22 cellular contexts compared by ENCODE assay signal in the genomic region with DNA sequence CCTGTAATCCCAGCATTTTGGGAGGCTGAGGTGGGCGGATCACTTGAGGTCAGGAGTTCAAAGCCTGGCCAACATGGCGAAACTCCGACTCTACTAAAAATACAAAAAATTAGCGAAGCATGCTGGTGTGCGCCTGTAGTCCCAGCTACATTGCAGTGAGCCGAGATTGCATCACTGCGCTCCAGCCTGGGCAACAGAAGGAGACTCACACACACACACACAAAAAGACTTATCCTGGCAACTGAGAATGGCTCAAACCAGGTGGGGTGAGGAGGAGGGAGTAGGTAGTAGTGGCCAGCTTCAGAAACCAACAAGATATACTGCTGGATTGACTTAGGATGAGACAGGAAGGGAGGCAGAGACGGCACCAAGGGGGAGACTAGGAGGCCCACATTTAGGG. TPM values are rescaled to one million over a fixed set of nuclear protein-coding genes. Genes with fewer than 3 reads are reported as not detected.
A peak's percentile ranks its signal among the peaks of the same experiment; 100 is the strongest.
DNase-seq lines count a peak whose midpoint lies in the region; ATAC-seq, FAIRE-seq and TF ChIP-seq lines count a peak whose summit lies in the region.
"Had no signal": no experiment of that assay in that cellular context is flagged by ENCODE, and none has a peak within 500 bp of the region (broad histone marks: within the 10 kb centered on the region; RNA-seq: fewer than 3 reads in every experiment).

No MANE protein-coding gene starts in this region.

- peak overlapping the region; percentile 5 for H3K4me3 Mint-ChIP-seq in nephron progenitor cell
- H3K4me3 Mint-ChIP-seq: CD4-positive, alpha-beta T cell; GM23338; IgD-negative memory B cell had no signal

- H2AFZ ChIP-seq in HepG2 (ENCODE audit: low read length) = no peak overlapping the region
- H2AFZ ChIP-seq: GM23338 had no signal

- no peaks in the 10 kb centered on the region for H3K79me2 ChIP-seq in HepG2 (ENCODE audit: insufficient read depth, low read length)

- H3K27ac ChIP-seq in HepG2 (ENCODE audit: extremely low read length, insufficient read depth, low read length) (no peak overlapping the region), right lobe of liver (no peak overlapping the region)
- H3K27ac ChIP-seq: 22Rv1, A549, C4-2B, HL-60 had no signal

- H3K27me3 Mint-ChIP-seq in nephron progenitor cell (ENCODE audit: low read depth, poor library complexity) = peaks cover 14% of the 10 kb centered on the region
- H3K27me3 Mint-ChIP-seq: CD4-positive, alpha-beta T cell had no signal

- no peak for ATAC-seq in HepG2
- no peak for ATAC-seq in right lobe of liver
- no peak for ATAC-seq in HG03342 (IDR thresholded peaks at IDR 0.05; ENCODE audit: unreplicated experiment)
- ATAC-seq: A549, GM23338 had no signal

- H3K4me1 ChIP-seq in HepG2 (ENCODE audit: insufficient read depth, low read length) = peaks cover 7% of the 10 kb centered on the region; the same call in 1 of the 2 replicates
- no peaks in the 10 kb centered on the region for H3K4me1 ChIP-seq in right lobe of liver
- H3K4me1 ChIP-seq: A549, Caco-2 had no signal

- peaks cover 35% of the 10 kb centered on the region for H3K4me1 Mint-ChIP-seq in nephron progenitor cell
- H3K4me1 Mint-ChIP-seq: IgD-negative memory B cell had no signal

- H3K27me3 ChIP-seq in HepG2 (ENCODE audit: control insufficient read depth in 1 of 2, insufficient read depth in 2 of 2, low read length in 2 of 2) (no peaks in the 10 kb centered on the region), right lobe of liver (no peaks in the 10 kb centered on the region)

- TF ChIP-seq EP300 in HepG2 (IDR thresholded peaks at IDR 0.05; ENCODE audit: low read depth in 2 of 2, low read length in 2 of 2) (no peak), HepG2 (CRISPR knock-in tag; IDR thresholded peaks at IDR 0.05; ENCODE audit: borderline replicate concordance) (no peak)

- H3K4me2 ChIP-seq in HepG2 (ENCODE audit: low read depth, low read length) = no peak overlapping the region
- H3K4me2 ChIP-seq: A549, GM23338 had no signal

- no peak for FAIRE-seq in HepG2 (lab: Jason Lieb, UNC)
- FAIRE-seq: A549, D721Med, GM12892, GM18507, H54 had no signal

- H3K36me3 Mint-ChIP-seq in nephron progenitor cell (ENCODE audit: low read depth) = no peaks in the 10 kb centered on the region
- H3K36me3 Mint-ChIP-seq: IgD-negative memory B cell had no signal

- no peaks in the 10 kb centered on the region for H4K20me1 ChIP-seq in HepG2 (ENCODE audit: insufficient read depth, low read length)

- POLR2A ChIA-PET in HepG2 (lab: Yijun Ruan, JAX) = no interaction called here

- no peak overlapping the region for H3K27ac Mint-ChIP-seq in nephron progenitor cell
- H3K27ac Mint-ChIP-seq: CD4-positive, alpha-beta T cell; GM23338; IgD-negative memory B cell had no signal

- TF ChIP-seq POLR2A in HepG2 (IDR thresholded peaks at IDR 0.05; ENCODE audit: insufficient read depth in 1 of 2, low read depth in 2 of 2, low read length in 2 of 2) (no peak), right lobe of liver (IDR thresholded peaks at IDR 0.05) (no peak)

- TF ChIP-seq CTCF in HepG2 (CRISPR knock-in tag; IDR thresholded peaks at IDR 0.05) = no peak
- TF ChIP-seq CTCF in right lobe of liver (IDR thresholded peaks at IDR 0.05) = no peak
- no peak for TF ChIP-seq CTCF in nephron progenitor cell (IDR thresholded peaks at IDR 0.05)

- CTCF ChIA-PET in HepG2 (lab: Yijun Ruan, JAX; ENCODE audit: low intra/inter-chr PET ratio, low total read pairs) = no interaction called here

- DNase-seq in HepG2 (ENCODE audit: low spot score) (no peak), right lobe of liver (no peak), cerebellar cortex (ENCODE audit: low spot score) (peak; percentile 60), nephron progenitor cell (no peak), T-helper 9 cell (no peak)
- no peak for DNase-seq in effector CD4-positive, alpha-beta T cell
- DNase-seq: AML-193; Caco-2; CD4-positive, alpha-beta T cell; GDM1; HCEC 1CT had no signal

- H3K4me3 ChIP-seq in HepG2 (replicated peaks in 1 of 3; ENCODE audit: insufficient read depth in 1 of 3, low read depth in 2 of 3, low read length in 3 of 3) (no peak overlapping the region), right lobe of liver (no peak overlapping the region)
- H3K4me3 ChIP-seq: A549, GM23338 had no signal

- H3K9me3 ChIP-seq in HepG2 (ENCODE audit: low read length) (no peaks in the 10 kb centered on the region), right lobe of liver (no peaks in the 10 kb centered on the region)
- H3K9me3 ChIP-seq: A549, Caco-2 had no signal

- in situ Hi-C loops in HepG2 (cut with HindIII; ENCODE audit: extremely low pct_ligation_motif_present, low pct_unique_long_range_greater_than_20kb) = no loop called here

- intact Hi-C loops in HepG2 (cut with micrococcal nuclease; ENCODE audit: unreplicated experiment) (no loop called here), right lobe of liver (cut with DNase I) (no loop called here)

- no peaks in the 10 kb centered on the region for H3K9me3 Mint-ChIP-seq in nephron progenitor cell
- H3K9me3 Mint-ChIP-seq: CD4-positive, alpha-beta T cell; GM23338; IgD-negative memory B cell had no signal

- TF ChIP-seq RAD21 in HepG2 (CRISPR knock-in tag; IDR thresholded peaks at IDR 0.05) = no peak

- no peak overlapping the region for H3K9ac ChIP-seq in HepG2 (ENCODE audit: insufficient read depth, low read depth, low read length)

- H3K36me3 ChIP-seq in HepG2 (replicated peaks in 1 of 2; ENCODE audit: control insufficient read depth in 1 of 2, insufficient read depth in 2 of 2, low read length in 2 of 2) (peaks cover 0 to 8% of the 10 kb centered on the region in 2 experiments; a peak in 1 of 5 replicates), right lobe of liver (no peaks in the 10 kb centered on the region)

- 91% methylated on average over 8 of the region's 8 CpGs for WGBS in HepG2 (ENCODE audit: low lambda C conversion rate)
- WGBS in right lobe of liver (ENCODE audit: insufficient coverage, low coverage, low lambda C conversion rate, missing lambda C conversion rate) = 88% methylated on average over 6 of the region's 8 CpGs

- BruUV-seq in HepG2 (replicated peaks; lab: Mats Ljungman, UMichigan) = no TSS peak

TF ChIP-seq in HepG2, 621 proteins besides CTCF, POLR2A, EP300 and RAD21:
- TF ChIP-seq CEBPB (IDR thresholded peaks at IDR 0.05; ENCODE audit: borderline replicate concordance, low read depth, low read length) = peak; percentile 16; the same call in 1 of the 2 replicates
- TF ChIP-seq DR1 (CRISPR knock-in tag; IDR thresholded peaks at IDR 0.05) = no peak

RNA-seq across cellular contexts. Expression of a gene that starts 53.4 kb away (rescaled TPM):
- total RNA-seq in HepG2 (2016; rRNA removed; fragmentation: Illumina TruSeq; extraction: Trizol) (116 and 130 TPM in 2 replicates), right lobe of liver (100 to 1,000 TPM in 2 of 6 experiments, 10 to 100 TPM in 4; 60.9 to 114 (median 90.5) TPM)
- 32.8 and 39.1 TPM in 2 replicates for total RNA-seq in HepG2 (2016; cell fraction: cytosol; rRNA removed; fragmentation: Illumina TruSeq; extraction: Trizol; ENCODE audit: low read depth)
- total RNA-seq in HepG2 (2016; cell fraction: insoluble cytoplasmic fraction; rRNA removed; fragmentation: Illumina TruSeq; extraction: Trizol) = 118 and 134 TPM in 2 replicates
- 57.5 and 60.4 TPM in 2 replicates for total RNA-seq in HepG2 (2016; cell fraction: membrane; rRNA removed; fragmentation: Illumina TruSeq; extraction: Trizol)
- total RNA-seq in HepG2 (2016; cell fraction: nucleus; rRNA removed; fragmentation: Illumina TruSeq; extraction: Trizol) = 99.4 and 109 TPM in 2 replicates
- 116 and 123 TPM in 2 replicates for polyA plus RNA-seq in HepG2 (2011; rRNA removed)
- polyA plus RNA-seq in HepG2 (2011; cell fraction: cytosol; rRNA removed) = 95.0 and 116 TPM in 2 replicates
- polyA plus RNA-seq in HepG2 (2011; cell fraction: nucleus; rRNA removed) = 227 and 231 TPM in 2 replicates
- polyA plus RNA-seq in HepG2 (2012) = 110 and 113 TPM in 2 replicates
- 22.6 and 23.9 TPM in 2 replicates for polyA plus RNA-seq in HepG2 (2016; cell fraction: cytosol; fragmentation: Illumina TruSeq; extraction: Trizol; ENCODE audit: low read depth)
- 87.5 and 96.0 TPM in 2 replicates for polyA plus RNA-seq in HepG2 (2016; cell fraction: insoluble cytoplasmic fraction; fragmentation: Illumina TruSeq; extraction: Trizol; ENCODE audit: low read depth)
- 27.9 and 31.1 TPM in 2 replicates for polyA plus RNA-seq in HepG2 (2016; cell fraction: membrane; fragmentation: Illumina TruSeq; extraction: Trizol; ENCODE audit: low read depth)
- polyA plus RNA-seq in HepG2 (2016; cell fraction: nucleus; fragmentation: Illumina TruSeq; extraction: Trizol; ENCODE audit: insufficient read depth, low read depth) = 137 and 152 TPM in 2 replicates
- 481 and 533 TPM in 2 replicates for polyA minus RNA-seq in HepG2 (2011; rRNA and poly(A)+ RNA removed; ENCODE audit: low replicate concordance)
- 94.8 and 99.0 TPM in 2 replicates for polyA minus RNA-seq in HepG2 (2011; cell fraction: cytosol; rRNA and poly(A)+ RNA removed)
- 120 and 143 TPM in 2 replicates for polyA minus RNA-seq in HepG2 (2011; cell fraction: nucleus; rRNA and poly(A)+ RNA removed)
